10 cellular contexts compared by ENCODE assay signal in the genomic region with DNA sequence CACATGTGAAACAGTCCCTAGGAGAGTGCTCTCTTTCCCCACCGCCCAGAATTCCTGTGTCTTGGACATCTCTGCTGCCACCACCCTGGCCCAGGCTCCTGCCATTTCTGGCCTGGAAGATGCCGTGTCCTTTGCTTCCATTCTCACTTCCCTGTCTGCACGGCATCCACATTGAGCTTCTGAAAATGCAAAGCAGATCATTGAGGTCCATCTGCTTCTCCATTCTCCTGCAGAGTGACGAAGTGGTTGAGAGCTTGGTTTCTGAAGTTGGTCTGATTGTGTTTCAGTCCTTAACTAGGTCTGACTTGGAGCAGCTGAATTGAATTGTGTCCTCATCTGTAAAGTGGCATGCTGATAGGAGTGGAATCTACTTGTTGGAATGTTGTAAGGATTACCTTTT.
DNase-seq lines count a peak whose midpoint lies in the region; ATAC-seq lines count a peak whose summit lies in the region.
"Had no signal": no experiment of that assay in that cellular context is flagged by ENCODE, and none has a peak within 500 bp of the region (broad histone marks: within the 10 kb centered on the region; RNA-seq: fewer than 3 reads in every experiment).

No MANE protein-coding gene starts in this region.

- H3K4me2 ChIP-seq in mesenchymal stem cell (ENCODE audit: low read length, poor library complexity, severe bottlenecking): no peak overlapping the region

- H2AK5ac ChIP-seq in mesenchymal stem cell (ENCODE audit: low read length, severe bottlenecking): no peak overlapping the region

- no peak overlapping the region for H3K18ac ChIP-seq in mesenchymal stem cell (ENCODE audit: low read depth in 1 of 2, low read length in 2 of 2)

- no peak overlapping the region for H3K27ac Mint-ChIP-seq in stimulated activated naive CD8-positive, alpha-beta T cell treated with anti-CD3 and anti-CD28 coated beads, Interleukin-15, amount 100 ng/mL, for 72 hours

- no peak overlapping the region for H4K8ac ChIP-seq in mesenchymal stem cell (ENCODE audit: low read length)

- H3K27me3 Mint-ChIP-seq in stimulated activated naive CD8-positive, alpha-beta T cell treated with anti-CD3 and anti-CD28 coated beads, Interleukin-15, amount 100 ng/mL, for 72 hours: no peaks in the 10 kb centered on the region

- no peaks in the 10 kb centered on the region for H3K9me3 ChIP-seq in mesenchymal stem cell (ENCODE audit: control insufficient read depth, low read length)

- H3K14ac ChIP-seq in mesenchymal stem cell (ENCODE audit: low read length in 2 of 2): no peak overlapping the region

- ATAC-seq in GM18519 (IDR thresholded peaks at IDR 0.05; ENCODE audit: low FRiP score, unreplicated experiment) (peak; percentile 78), GM21447 (IDR thresholded peaks at IDR 0.05; ENCODE audit: unreplicated experiment) (peak; percentile 89), HG03139 (IDR thresholded peaks at IDR 0.05; ENCODE audit: unreplicated experiment) (peak; percentile 76)
- no peak for ATAC-seq in stimulated activated naive CD8-positive, alpha-beta T cell treated with anti-CD3 and anti-CD28 coated beads, Interleukin-15, amount 100 ng/mL, for 72 hours

- peak; percentile 41 for DNase-seq in germinal center (ENCODE audit: low spot score)
- no peak for DNase-seq in mesenchymal stem cell
- no peak for DNase-seq in AML-193 (lab: John Stamatoyannopoulos, UW)
- DNase-seq in HT-29 (ENCODE audit: low spot score): no peak
- DNase-seq in stimulated activated naive CD8-positive, alpha-beta T cell treated with anti-CD3 and anti-CD28 coated beads, Interleukin-15, amount 100 ng/mL, for 72 hours: no peak
- DNase-seq: dorsolateral prefrontal cortex, NCI-H446 had no signal

- WGBS in mesenchymal stem cell: 94% methylated on average over 4 of the region's 4 CpGs

- H3K4me3 ChIP-seq in mesenchymal stem cell (ENCODE audit: insufficient read depth in 1 of 2, low read depth in 1 of 2, low read length in 2 of 2): no peak overlapping the region
- H3K4me3 ChIP-seq: dorsolateral prefrontal cortex had no signal

- peaks cover 26% of the 10 kb centered on the region for H3K79me1 ChIP-seq in mesenchymal stem cell (replicated peaks; ENCODE audit: low read length, poor library complexity, severe bottlenecking)

- no peak overlapping the region for H4K91ac ChIP-seq in mesenchymal stem cell (ENCODE audit: low read length)

- no peak overlapping the region for H3K27ac ChIP-seq in mesenchymal stem cell (ENCODE audit: low read length, poor library complexity, severe bottlenecking)
- H3K27ac ChIP-seq: dorsolateral prefrontal cortex had no signal

- H3K23ac ChIP-seq in mesenchymal stem cell (ENCODE audit: low read length in 2 of 2): no peak overlapping the region

- H3K36me3 ChIP-seq in mesenchymal stem cell (ENCODE audit: control insufficient read depth in 1 of 2, insufficient read depth in 2 of 2, low read depth in 1 of 2, low read length in 2 of 2): peaks cover 0 to 10% of the 10 kb centered on the region in 2 experiments

- no peak overlapping the region for H2BK120ac ChIP-seq in mesenchymal stem cell (ENCODE audit: low read depth, low read length)

- H2BK5ac ChIP-seq in mesenchymal stem cell (ENCODE audit: low read depth, low read length, poor library complexity, severe bottlenecking): no peak overlapping the region

- H2BK15ac ChIP-seq in mesenchymal stem cell (ENCODE audit: low read depth, poor library complexity, severe bottlenecking): no peak overlapping the region

- no peak overlapping the region for H3K4ac ChIP-seq in mesenchymal stem cell (ENCODE audit: low read depth in 1 of 2, low read length in 2 of 2)

- no peak overlapping the region for H2BK12ac ChIP-seq in mesenchymal stem cell (ENCODE audit: low read length in 2 of 2)

- no peak overlapping the region for H3K9ac ChIP-seq in mesenchymal stem cell (ENCODE audit: low read length)

- no peak overlapping the region for H2AFZ ChIP-seq in mesenchymal stem cell (ENCODE audit: low read depth, low read length)

- H3K4me1 ChIP-seq in mesenchymal stem cell (ENCODE audit: control insufficient read depth, insufficient read depth, low read depth, low read length): peaks cover 2% of the 10 kb centered on the region

- no peaks in the 10 kb centered on the region for H3K27me3 ChIP-seq in mesenchymal stem cell (ENCODE audit: control insufficient read depth in 1 of 2, insufficient read depth in 1 of 2, low read length in 2 of 2)
- H3K27me3 ChIP-seq: dorsolateral prefrontal cortex had no signal

- no peak overlapping the region for H3K4me3 Mint-ChIP-seq in stimulated activated naive CD8-positive, alpha-beta T cell treated with anti-CD3 and anti-CD28 coated beads, Interleukin-15, amount 100 ng/mL, for 72 hours

- H3K4me1 Mint-ChIP-seq in stimulated activated naive CD8-positive, alpha-beta T cell treated with anti-CD3 and anti-CD28 coated beads, Interleukin-15, amount 100 ng/mL, for 72 hours: peaks cover 27% of the 10 kb centered on the region

- peaks cover 0 to 5% of the 10 kb centered on the region in 2 donors for H3K9me3 Mint-ChIP-seq in stimulated activated naive CD8-positive, alpha-beta T cell treated with anti-CD3 and anti-CD28 coated beads, Interleukin-15, amount 100 ng/mL, for 72 hours
